8 cellular contexts compared by ENCODE assay signal in the genomic region with DNA sequence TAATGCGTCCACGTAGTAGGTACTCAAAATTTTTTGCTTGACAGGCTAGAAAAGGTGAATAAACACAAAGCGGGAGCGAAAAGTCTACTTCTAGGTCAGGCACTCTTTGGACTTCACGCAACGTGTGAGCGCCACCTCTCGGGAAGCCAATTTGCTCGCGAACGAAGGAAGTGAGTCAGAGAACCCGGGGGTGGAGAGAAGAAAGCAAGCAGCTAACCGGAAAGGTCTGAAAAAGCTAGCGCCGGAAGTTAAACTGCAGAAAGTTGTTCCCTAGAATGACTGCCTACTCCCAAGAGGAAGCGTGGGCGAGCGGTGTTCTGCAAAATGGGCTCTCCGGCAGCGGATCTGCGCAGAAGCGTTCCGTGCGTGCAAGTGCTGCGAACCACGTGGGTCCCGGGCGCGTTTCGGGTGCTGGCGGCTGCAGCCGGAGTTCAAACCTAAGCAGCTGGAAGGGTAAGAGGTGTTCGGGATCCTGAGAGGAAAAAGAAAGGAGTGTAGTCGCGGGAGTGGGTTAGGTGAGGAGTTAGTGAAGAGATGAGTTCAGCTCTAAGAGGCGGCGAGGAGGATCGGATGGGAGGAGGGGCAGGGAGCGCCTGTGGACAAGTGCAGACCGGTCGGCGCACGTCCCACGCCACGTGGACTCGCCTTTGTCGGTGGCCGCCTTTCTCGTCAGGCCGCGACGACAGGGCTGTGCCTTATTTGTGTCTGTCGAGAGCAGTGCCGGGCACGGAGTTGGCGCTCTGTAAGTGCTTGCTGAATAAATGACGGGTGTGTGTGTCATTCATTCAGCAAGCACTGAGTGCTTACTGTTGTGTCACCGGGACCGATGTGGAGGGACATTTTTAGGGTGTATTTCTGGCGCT. TPM values are rescaled to one million over a fixed set of nuclear protein-coding genes. Genes with fewer than 3 reads are reported as not detected.
DNase-seq lines count a peak whose midpoint lies in the region; ATAC-seq and TF ChIP-seq lines count a peak whose summit lies in the region.

A gene (plus strand): TSS at position 350 of the 863 bp plus-strand sequence. CDS start 2,096 bp downstream, outside the sequence.

- peaks cover 0 to 2% (median 0%) of the 10 kb centered on the region in 3 donors for H3K27me3 Mint-ChIP-seq in CD14-positive monocyte (ENCODE audit: low read depth in 3 of 3)
- no peaks in the 10 kb centered on the region for H3K27me3 Mint-ChIP-seq in activated CD4-positive, alpha-beta T cell treated with anti-CD3 and anti-CD28 coated beads, Interleukin-2, amount 10 ng/mL, durations not matched to agents 7 days and 5 days

- TF ChIP-seq CTCF in CD14-positive monocyte (IDR thresholded peaks at IDR 0.05) = peak; percentile 76
- TF ChIP-seq CTCF in left lung (IDR thresholded peaks at IDR 0.05) = peak; percentile 46 to 74

- H3K36me3 Mint-ChIP-seq in CD14-positive monocyte = peaks cover 10 to 17% of the 10 kb centered on the region in 2 donors
- H3K36me3 Mint-ChIP-seq in activated CD4-positive, alpha-beta T cell treated with anti-CD3 and anti-CD28 coated beads, Interleukin-2, amount 10 ng/mL, durations not matched to agents 7 days and 5 days (ENCODE audit: low read depth) = peaks cover 18% of the 10 kb centered on the region

- no peaks in the 10 kb centered on the region for H3K4me1 Mint-ChIP-seq in CD14-positive monocyte
- peaks cover 3% of the 10 kb centered on the region for H3K4me1 Mint-ChIP-seq in activated CD4-positive, alpha-beta T cell treated with anti-CD3 and anti-CD28 coated beads, Interleukin-2, amount 10 ng/mL, durations not matched to agents 7 days and 5 days

- peaks cover 0 to 26% of the 10 kb centered on the region in 2 donors for H3K36me3 ChIP-seq in left lung

- peak; percentile 97 for DNase-seq in CD14-positive monocyte (ENCODE audit: low spot score)
- peak; percentile 99 for DNase-seq in NCI-H526 treated with DMSO at 0.1 percent for 48 hours (lab: John Stamatoyannopoulos, UW)
- peak; percentile 98 for DNase-seq in activated CD4-positive, alpha-beta T cell treated with anti-CD3 and anti-CD28 coated beads, Interleukin-2, amount 10 ng/mL, durations not matched to agents 7 days and 5 days
- peak; percentile 100 for DNase-seq in dermis blood vessel endothelial cell
- DNase-seq in left lung = peak; percentile 95 to 97
- peak; percentile 99 to 100 for DNase-seq in stimulated activated CD4-positive, alpha-beta T cell treated with anti-CD3 and anti-CD28 coated beads, Interleukin-2, amount 100 ng/mL, for 48 hours

- POLR2A ChIA-PET in activated CD4-positive, alpha-beta T cell treated with anti-CD3 and anti-CD28 coated beads, Interleukin-2, amount 10 ng/mL, durations not matched to agents 7 days and 5 days (lab: Charles Lee) = interaction anchor here (0.7 to 1.2 kb wide), 4 partner anchors 12 to 151 kb away, joined by 3 to 4 read pairs (median 4); a partner anchor contains a TSS

- ATAC-seq in GM19328 (IDR thresholded peaks at IDR 0.05; ENCODE audit: unreplicated experiment) = peak; percentile 86
- peak; percentile 84 for ATAC-seq in HG03520 (IDR thresholded peaks at IDR 0.05; ENCODE audit: unreplicated experiment)
- peak; percentile 96 for ATAC-seq in left lung

- H3K9me3 ChIP-seq in left lung = no peaks in the 10 kb centered on the region

- H3K27ac Mint-ChIP-seq in CD14-positive monocyte = no peak within 1 kb of the TSS
- H3K27ac Mint-ChIP-seq in activated CD4-positive, alpha-beta T cell treated with anti-CD3 and anti-CD28 coated beads, Interleukin-2, amount 10 ng/mL, durations not matched to agents 7 days and 5 days = no peak within 1 kb of the TSS

- H3K4me3 ChIP-seq in left lung = peak within 1 kb of the TSS; percentile 65 to 67

- H3K27ac ChIP-seq in left lung = peak within 1 kb of the TSS; percentile 90 to 91

- no peaks in the 10 kb centered on the region for H3K27me3 ChIP-seq in left lung

- no peaks in the 10 kb centered on the region for H3K9me3 Mint-ChIP-seq in CD14-positive monocyte
- H3K9me3 Mint-ChIP-seq in activated CD4-positive, alpha-beta T cell treated with anti-CD3 and anti-CD28 coated beads, Interleukin-2, amount 10 ng/mL, durations not matched to agents 7 days and 5 days = no peaks in the 10 kb centered on the region

- CTCF ChIA-PET in activated CD4-positive, alpha-beta T cell treated with anti-CD3 and anti-CD28 coated beads, Interleukin-2, amount 10 ng/mL, durations not matched to agents 7 days and 5 days (lab: Charles Lee) = interaction anchor here (0.6 to 2.3 kb wide), 33 partner anchors 9 to 390 kb away, joined by 3 to 15 read pairs (median 4); a partner anchor contains a TSS

- H3K4me1 ChIP-seq in left lung = peaks cover 8 to 26% of the 10 kb centered on the region in 2 donors

- H3K4me3 Mint-ChIP-seq in CD14-positive monocyte = no peak within 1 kb of the TSS
- H3K4me3 Mint-ChIP-seq in activated CD4-positive, alpha-beta T cell treated with anti-CD3 and anti-CD28 coated beads, Interleukin-2, amount 10 ng/mL, durations not matched to agents 7 days and 5 days = no peak within 1 kb of the TSS

- intact Hi-C loops in CD14-positive monocyte (cut with micrococcal nuclease) (loop anchor here (1.0 to 10.0 kb wide), 6 partner anchors 33 to 289 kb away; a partner anchor contains a TSS), left lung (cut with DNase I) (loop anchor here in 1 of 2 donors (5.0 kb wide), 1 partner anchor 151 kb away; no protein-coding TSS in a partner anchor)

RNA-seq across cellular contexts. Expression of the gene that starts here (rescaled TPM):
- 10 to 100 TPM; 20.8 to 51.4 TPM for polyA plus RNA-seq in CD14-positive monocyte
- total RNA-seq in activated CD4-positive, alpha-beta T cell treated with anti-CD3 and anti-CD28 coated beads, Interleukin-2, amount 10 ng/mL, durations not matched to agents 7 days and 5 days = 100 to 1,000 TPM; 104 to 107 TPM
- 100 and 135 TPM in 2 replicates for total RNA-seq in dermis blood vessel endothelial cell
- 100 to 1,000 TPM in 1 of 2 donors, 10 to 100 TPM in 1; 66.8 to 131 TPM for total RNA-seq in left lung

Comparison
In these comparisons a context has a peak if more than half of its experiments do, and no peak if none do; other contexts are left out.
1. Peak in every context shown above with its lines: DNase-seq, ATAC-seq, H3K4me3 ChIP-seq and H3K27ac ChIP-seq.